Comparison of ENCODE assay signal across 1 cellular context in genomic region chr16:75566040-75566888, GRCh38.
TF ChIP-seq lines count a peak whose summit lies in the region.

A gene with protein sequence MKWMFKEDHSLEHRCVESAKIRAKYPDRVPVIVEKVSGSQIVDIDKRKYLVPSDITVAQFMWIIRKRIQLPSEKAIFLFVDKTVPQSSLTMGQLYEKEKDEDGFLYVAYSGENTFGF (plus strand): TSS chr16:75566379. CDS start chr16:75566487, 108 bp downstream.

TF ChIP-seq in HepG2, 621 proteins besides CTCF, POLR2A, EP300 and RAD21 (continued from another document and continues in another):
- TF ChIP-seq ZNF776 (CRISPR knock-in tag; IDR thresholded peaks at IDR 0.05) (peak; percentile 60; the same call in 1 of the 2 replicates), TEF (CRISPR knock-in tag; IDR thresholded peaks at IDR 0.05) (no peak), ZNF407 (CRISPR knock-in tag; IDR thresholded peaks at IDR 0.05; ENCODE audit: not compliant biosample characterization) (peak; percentile 96), TBP (CRISPR knock-in tag; IDR thresholded peaks at IDR 0.05) (peak; percentile 30; the same call in 1 of the 2 replicates), NFATC3 (CRISPR knock-in tag; IDR thresholded peaks at IDR 0.05) (peak; percentile 13; the same call in 1 of the 2 replicates), ZNF296 (CRISPR knock-in tag; conservative IDR thresholded peaks at IDR 0.05) (0 out of 2 replicates have a peak, but pooled peaks have one; percentile 9), TBX3 (IDR thresholded peaks at IDR 0.05; ENCODE audit: borderline replicate concordance) (no peak; the same call in 1 of the 2 replicates), HOXA5 (CRISPR knock-in tag; IDR thresholded peaks at IDR 0.05) (peak; percentile 92), ZNF704 (CRISPR knock-in tag; IDR thresholded peaks at IDR 0.05; ENCODE audit: borderline replicate concordance) (0 out of 2 replicates have a peak, but pooled peaks have one; percentile 49), ZNF512B (CRISPR knock-in tag; IDR thresholded peaks at IDR 0.05; ENCODE audit: borderline replicate concordance) (peak; percentile 59; the same call in 1 of the 2 replicates), ZBTB20 (CRISPR knock-in tag; IDR thresholded peaks at IDR 0.05; ENCODE audit: borderline replicate concordance, low read depth) (no peak), ZNF530 (CRISPR knock-in tag; IDR thresholded peaks at IDR 0.05; ENCODE audit: low read depth) (no peak), RBFOX2 (IDR thresholded peaks at IDR 0.05; ENCODE audit: low read depth, low read length) (peak; percentile 94), ZNF678 (CRISPR knock-in tag; IDR thresholded peaks at IDR 0.05) (no peak), ARNTL (CRISPR knock-in tag; IDR thresholded peaks at IDR 0.05) (peak; percentile 70; the same call in 1 of the 2 replicates), CBX1 (IDR thresholded peaks at IDR 0.05; ENCODE audit: low read depth) (no peak), ZNF136 (CRISPR knock-in tag; IDR thresholded peaks at IDR 0.05; ENCODE audit: low read depth) (no peak), ZFP41 (CRISPR knock-in tag; IDR thresholded peaks at IDR 0.05; ENCODE audit: borderline replicate concordance) (0 out of 2 replicates have a peak, but pooled peaks have one; percentile 25), STAT6 (CRISPR knock-in tag; IDR thresholded peaks at IDR 0.05; ENCODE audit: borderline replicate concordance) (no peak; the same call in 1 of the 2 replicates), ZNF460 (CRISPR knock-in tag; IDR thresholded peaks at IDR 0.05; ENCODE audit: borderline replicate concordance) (no peak), ZBTB37 (CRISPR knock-in tag; IDR thresholded peaks at IDR 0.05) (no peak), ZBTB1 (CRISPR knock-in tag; IDR thresholded peaks at IDR 0.05; ENCODE audit: borderline replicate concordance) (no peak), LRRFIP1 (CRISPR knock-in tag; conservative IDR thresholded peaks at IDR 0.05) (no peak), JUN (CRISPR knock-in tag; IDR thresholded peaks at IDR 0.05) (no peak), DMAP1 (CRISPR knock-in tag; IDR thresholded peaks at IDR 0.05) (peak; percentile 87), SMARCE1 (IDR thresholded peaks at IDR 0.05; ENCODE audit: borderline replicate concordance) (no peak)
- TF ChIP-seq, protein P1, sequence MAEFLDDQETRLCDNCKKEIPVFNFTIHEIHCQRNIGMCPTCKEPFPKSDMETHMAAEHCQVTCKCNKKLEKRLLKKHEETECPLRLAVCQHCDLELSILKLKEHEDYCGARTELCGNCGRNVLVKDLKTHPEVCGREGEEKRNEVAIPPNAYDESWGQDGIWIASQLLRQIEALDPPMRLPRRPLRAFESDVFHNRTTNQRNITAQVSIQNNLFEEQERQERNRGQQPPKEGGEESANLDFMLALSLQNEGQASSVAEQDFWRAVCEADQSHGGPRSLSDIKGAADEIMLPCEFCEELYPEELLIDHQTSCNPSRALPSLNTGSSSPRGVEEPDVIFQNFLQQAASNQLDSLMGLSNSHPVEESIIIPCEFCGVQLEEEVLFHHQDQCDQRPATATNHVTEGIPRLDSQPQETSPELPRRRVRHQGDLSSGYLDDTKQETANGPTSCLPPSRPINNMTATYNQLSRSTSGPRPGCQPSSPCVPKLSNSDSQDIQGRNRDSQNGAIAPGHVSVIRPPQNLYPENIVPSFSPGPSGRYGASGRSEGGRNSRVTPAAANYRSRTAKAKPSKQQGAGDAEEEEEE (CRISPR knock-in tag; IDR thresholded peaks at IDR 0.05; ENCODE audit: borderline replicate concordance): no peak
- TF ChIP-seq, protein P2, sequence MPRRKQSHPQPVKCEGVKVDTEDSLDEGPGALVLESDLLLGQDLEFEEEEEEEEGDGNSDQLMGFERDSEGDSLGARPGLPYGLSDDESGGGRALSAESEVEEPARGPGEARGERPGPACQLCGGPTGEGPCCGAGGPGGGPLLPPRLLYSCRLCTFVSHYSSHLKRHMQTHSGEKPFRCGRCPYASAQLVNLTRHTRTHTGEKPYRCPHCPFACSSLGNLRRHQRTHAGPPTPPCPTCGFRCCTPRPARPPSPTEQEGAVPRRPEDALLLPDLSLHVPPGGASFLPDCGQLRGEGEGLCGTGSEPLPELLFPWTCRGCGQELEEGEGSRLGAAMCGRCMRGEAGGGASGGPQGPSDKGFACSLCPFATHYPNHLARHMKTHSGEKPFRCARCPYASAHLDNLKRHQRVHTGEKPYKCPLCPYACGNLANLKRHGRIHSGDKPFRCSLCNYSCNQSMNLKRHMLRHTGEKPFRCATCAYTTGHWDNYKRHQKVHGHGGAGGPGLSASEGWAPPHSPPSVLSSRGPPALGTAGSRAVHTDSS (CRISPR knock-in tag; conservative IDR thresholded peaks at IDR 0.05): no peak
- TF ChIP-seq, protein P3, sequence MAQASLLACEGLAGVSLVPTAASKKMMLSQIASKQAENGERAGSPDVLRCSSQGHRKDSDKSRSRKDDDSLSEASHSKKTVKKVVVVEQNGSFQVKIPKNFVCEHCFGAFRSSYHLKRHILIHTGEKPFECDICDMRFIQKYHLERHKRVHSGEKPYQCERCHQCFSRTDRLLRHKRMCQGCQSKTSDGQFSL (CRISPR knock-in tag; IDR thresholded peaks at IDR 0.05): 0 out of 2 replicates have a peak, but pooled peaks have one; percentile 50
